Comparison of ENCODE assay signal across 24 cellular contexts in the genomic region with DNA sequence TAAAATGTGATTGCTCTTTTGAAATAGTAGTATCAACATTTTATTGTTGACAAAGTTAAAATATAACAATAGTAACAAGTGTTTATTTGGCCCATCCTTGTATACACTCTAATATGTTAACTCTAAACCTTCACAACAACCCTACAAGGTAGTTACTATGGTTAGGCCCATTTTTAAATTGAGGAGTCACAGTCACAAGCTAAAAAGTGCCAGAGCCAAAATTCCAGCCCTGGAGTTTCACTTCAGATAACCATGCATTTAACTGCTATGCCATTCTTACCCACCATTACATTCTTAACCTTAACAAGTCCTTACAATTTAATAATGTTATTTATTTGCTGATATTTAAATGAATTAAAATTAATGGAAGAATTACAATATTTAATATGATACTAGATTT.
"Had no signal": no experiment of that assay in that cellular context is flagged by ENCODE, and none has a peak within 500 bp of the region (broad histone marks: within the 10 kb centered on the region; RNA-seq: fewer than 3 reads in every experiment).

No MANE protein-coding gene starts in this region.

- DNase-seq: effector memory CD8-positive, alpha-beta T cell; erythroblast; esophagus squamous epithelium; gastrocnemius medialis; head of caudate nucleus; kidney; left lung; lower lobe of right lung; naive thymus-derived CD8-positive, alpha-beta T cell; nephron progenitor cell; nucleus accumbens; right cardiac atrium; small intestine; stimulated activated CD4-positive, alpha-beta T cell treated with anti-CD3 and anti-CD28 coated beads, Interleukin-15, amount 100 ng/mL, for 24 hours; stimulated activated CD4-positive, alpha-beta T cell treated with anti-CD3 and anti-CD28 coated beads, Interleukin-2, amount 100 ng/mL, for 48 hours; stimulated activated naive B cell treated with anti-CD40 and anti-IgM and Interleukin-4, amounts not matched to agents 10 μg/mL and 1 μg/mL and 100 μg/mL, for 72 hours; upper lobe of left lung had no signal

- H3K27ac ChIP-seq: coronary artery, esophagus squamous epithelium, gastrocnemius medialis, hepatocyte, left lung, lower lobe of right lung, prostate gland, thoracic aorta, tibial nerve, upper lobe of left lung had no signal

- H3K4me3 ChIP-seq: coronary artery, esophagus squamous epithelium, gastrocnemius medialis, hepatocyte, left lung, lower lobe of right lung, prostate gland, thoracic aorta, tibial nerve, upper lobe of left lung had no signal

- H3K27me3 ChIP-seq: esophagus squamous epithelium, gastrocnemius medialis, hepatocyte, left lung, tibial nerve, upper lobe of left lung had no signal

- H3K4me1 ChIP-seq: esophagus squamous epithelium, left lung, lower lobe of right lung, prostate gland, tibial nerve had no signal

- ATAC-seq: effector memory CD8-positive, alpha-beta T cell; left lung; lower lobe of right lung; naive thymus-derived CD8-positive, alpha-beta T cell; right cardiac atrium; stimulated activated naive B cell treated with anti-CD40 and anti-IgM and Interleukin-4, amounts not matched to agents 10 μg/mL and 1 μg/mL and 100 μg/mL, for 72 hours had no signal

- H3K36me3 ChIP-seq: esophagus squamous epithelium, gastrocnemius medialis, left lung, lower lobe of right lung, prostate gland, thoracic aorta, upper lobe of left lung had no signal

- FAIRE-seq: endometrium, kidney, small intestine, urothelium cell line had no signal

- H3K9me3 ChIP-seq: esophagus squamous epithelium, gastrocnemius medialis, left lung, lower lobe of right lung, prostate gland, thoracic aorta, tibial nerve, upper lobe of left lung had no signal
